ENCODE assay signal across 19 cellular contexts in genomic region chr5:11724947-11725346, GRCh38.
A peak's percentile ranks its signal among the peaks of the same experiment; 100 is the strongest.
DNase-seq lines count a peak whose midpoint lies in the region; ATAC-seq, FAIRE-seq and TF ChIP-seq lines count a peak whose summit lies in the region.
"Had no signal": no experiment of that assay in that cellular context is flagged by ENCODE, and none has a peak within 500 bp of the region (broad histone marks: within the 10 kb centered on the region; RNA-seq: fewer than 3 reads in every experiment).

No MANE protein-coding gene starts in this region.

- no peak overlapping the region for H3K4me3 ChIP-seq in H1 (ENCODE audit: extremely low read depth in 1 of 4, insufficient read depth in 2 of 4, low read depth in 3 of 4, low read length in 4 of 4)
- H3K4me3 ChIP-seq: BLaER1 treated with 17β-estradiol and CSF1 and Interleukin-3, amounts not matched to agents 10 nM and 100 nM; GM12878; HAP-1; Peyer's patch had no signal

- H4K8ac ChIP-seq in H1 (ENCODE audit: extremely low read depth, insufficient read depth, low read length), result no peak overlapping the region

- H4K91ac ChIP-seq in H1 (replicated peaks; ENCODE audit: insufficient read length, low read length), result peak overlapping the region; percentile 27

- H3K23ac ChIP-seq in H1 (ENCODE audit: insufficient read length), result no peak overlapping the region

- DNase-seq in NCI-H2171 treated with DMSO at 0.1 percent for 48 hours (lab: John Stamatoyannopoulos, UW) (peak; percentile 31), NCI-H2171 (lab: John Stamatoyannopoulos, UW) (no peak), NCI-H1417 (lab: John Stamatoyannopoulos, UW) (peak; percentile 63 to 96 (median 85)), H1 (ENCODE audit: low read depth in 1 of 2, low spot score in 2 of 2) (no peak), retina (peak; percentile 30), NCI-H128 (lab: John Stamatoyannopoulos, UW; ENCODE audit: unreplicated experiment) (no peak)
- DNase-seq: IMR-90, Kasumi-1, NCI-H1436 treated with DMSO at 0.1 percent for 48 hours, NCI-H2107, Peyer's patch, Right ventricle myocardium superior had no signal

- no peaks in the 10 kb centered on the region for H3K9me3 ChIP-seq in H1 (ENCODE audit: insufficient read depth in 2 of 2, low read depth in 1 of 2, low read length in 1 of 2)
- H3K9me3 ChIP-seq: Peyer's patch had no signal

- TF ChIP-seq CTCF in H1 (IDR thresholded peaks at IDR 0.05; ENCODE audit: control extremely low read depth in 1 of 3, insufficient read depth in 1 of 3, low read depth in 1 of 3, low read length in 3 of 3), result no peak

- POLR2A ChIA-PET in H1 (lab: Charles Lee; ENCODE audit: partially characterized antibody), result no interaction called here

- H3K27me3 ChIP-seq in H1 (replicated peaks in 1 of 4; ENCODE audit: control insufficient read depth in 3 of 4, extremely low read depth in 1 of 4, insufficient read depth in 3 of 4, low read length in 3 of 4), result no peaks in the 10 kb centered on the region
- H3K27me3 ChIP-seq: BLaER1 treated with 17β-estradiol and CSF1 and Interleukin-3, amounts not matched to agents 10 nM and 100 nM; Peyer's patch had no signal

- no peaks in the 10 kb centered on the region for H3K79me1 ChIP-seq in H1 (ENCODE audit: low read depth, low read length)

- FAIRE-seq in H1 (lab: Jason Lieb, UNC), result no peak
- FAIRE-seq: GM12878, GM18507 had no signal

- H2AK5ac ChIP-seq in H1 (ENCODE audit: low read depth, low read length), result no peak overlapping the region

- no peak overlapping the region for H2BK5ac ChIP-seq in H1 (ENCODE audit: low read depth, low read length)

- H2BK15ac ChIP-seq in H1 (ENCODE audit: low read length), result no peak overlapping the region

- H3K9ac ChIP-seq in H1 (replicated peaks in 1 of 4; ENCODE audit: extremely low read depth in 1 of 4, low read depth in 3 of 4, low read length in 3 of 4), result no peak overlapping the region
- H3K9ac ChIP-seq: BLaER1 treated with 17β-estradiol and CSF1 and Interleukin-3, amounts not matched to agents 10 nM and 100 nM had no signal

- TF ChIP-seq RAD21 in H1 (IDR thresholded peaks at IDR 0.05 in 1 of 2, conservative IDR thresholded peaks at IDR 0.05 in 1 of 2; ENCODE audit: low read depth in 2 of 2, low read length in 2 of 2), result no peak

- no peak overlapping the region for H4K5ac ChIP-seq in H1 (ENCODE audit: insufficient read length, low read depth, low read length)

- H3K23me2 ChIP-seq in H1 (ENCODE audit: low read depth, low read length), result no peaks in the 10 kb centered on the region

- CTCF ChIA-PET in H1 (lab: Charles Lee; ENCODE audit: partially characterized antibody), result no interaction called here

- H2BK120ac ChIP-seq in H1 (replicated peaks; ENCODE audit: low read depth, low read length), result no peak overlapping the region

- no peak overlapping the region for H3K18ac ChIP-seq in H1 (ENCODE audit: extremely low read depth, low read length)

- H2BK20ac ChIP-seq in H1 (ENCODE audit: low read length), result no peak overlapping the region

- no peak for TF ChIP-seq POLR2A in H1 (IDR thresholded peaks at IDR 0.05; ENCODE audit: control extremely low read depth in 1 of 2, low read depth in 2 of 2, low read length in 2 of 2)

- no peak overlapping the region for H3K27ac ChIP-seq in H1 (ENCODE audit: low read depth, low read length)
- H3K27ac ChIP-seq: BLaER1 treated with 17β-estradiol and CSF1 and Interleukin-3, amounts not matched to agents 10 nM and 100 nM; Peyer's patch had no signal

- H3K4me2 ChIP-seq in H1 (ENCODE audit: insufficient read depth in 1 of 2, low read depth in 2 of 2, low read length in 2 of 2), result no peak overlapping the region
- H3K4me2 ChIP-seq: BLaER1 treated with 17β-estradiol and CSF1 and Interleukin-3, amounts not matched to agents 10 nM and 100 nM had no signal

- ATAC-seq in HG02981 (IDR thresholded peaks at IDR 0.05; ENCODE audit: unreplicated experiment) (no peak), GM21367 (IDR thresholded peaks at IDR 0.05; ENCODE audit: unreplicated experiment) (no peak)
- ATAC-seq: GM12878, SK-N-SH treated with all-trans-retinoic acid at 6 μM for 48 hours had no signal

- H3K56ac ChIP-seq in H1 (replicated peaks; ENCODE audit: insufficient read length, low read depth, low read length), result no peak overlapping the region

- H3K4me1 ChIP-seq in H1 (replicated peaks in 1 of 4; ENCODE audit: control insufficient read depth in 3 of 4, insufficient read depth in 4 of 4, low read length in 3 of 4), result no peaks in the 10 kb centered on the region
- H3K4me1 ChIP-seq: BLaER1 treated with 17β-estradiol and CSF1 and Interleukin-3, amounts not matched to agents 10 nM and 100 nM; HAP-1; Peyer's patch had no signal

- no peak for TF ChIP-seq EP300 in H1 (IDR thresholded peaks at IDR 0.05; ENCODE audit: borderline replicate concordance in 1 of 2, low read depth in 2 of 2, low read length in 2 of 2)

- H2BK12ac ChIP-seq in H1 (ENCODE audit: low read depth, low read length), result no peak overlapping the region

- no peak overlapping the region for H3K4ac ChIP-seq in H1 (replicated peaks; ENCODE audit: insufficient read length, low read depth, low read length)

- no peak overlapping the region for H2AFZ ChIP-seq in H1 (ENCODE audit: low read length)

- no peaks in the 10 kb centered on the region for H3K36me3 ChIP-seq in H1 (ENCODE audit: control insufficient read depth in 2 of 4, insufficient read depth in 4 of 4, low read length in 3 of 4)
- H3K36me3 ChIP-seq: BLaER1 treated with 17β-estradiol and CSF1 and Interleukin-3, amounts not matched to agents 10 nM and 100 nM; HAP-1; Peyer's patch had no signal

- no peaks in the 10 kb centered on the region for H4K20me1 ChIP-seq in H1 (replicated peaks in 1 of 2; ENCODE audit: control insufficient read depth in 1 of 2, insufficient read depth in 2 of 2, low read length in 2 of 2)
- H4K20me1 ChIP-seq: BLaER1 treated with 17β-estradiol and CSF1 and Interleukin-3, amounts not matched to agents 10 nM and 100 nM had no signal

- WGBS in H1 (ENCODE audit: extremely low coverage in 1 of 2, insufficient coverage in 1 of 2, insufficient read length in 1 of 2, insufficient replicate concordance in 2 of 2, low coverage in 1 of 2, low lambda C conversion rate in 2 of 2, missing lambda C conversion rate in 1 of 2), 2 experiments, result 98% methylated on average over 3 of the region's 3 CpGs; no CpG with 5 or more reads in 1 of the 2 experiments

- no peaks in the 10 kb centered on the region for H3K79me2 ChIP-seq in H1 (ENCODE audit: control insufficient read depth in 1 of 2, insufficient read depth in 2 of 2, low read length in 2 of 2)

- no peak overlapping the region for H3K14ac ChIP-seq in H1 (ENCODE audit: insufficient read length)

TF ChIP-seq in H1, 55 proteins besides CTCF, POLR2A, EP300 and RAD21:
- no peak for TF ChIP-seq SAP30 (IDR thresholded peaks at IDR 0.05; ENCODE audit: insufficient read depth, insufficient replicate concordance, low read length)
- no peak for TF ChIP-seq JUND (IDR thresholded peaks at IDR 0.05; ENCODE audit: low read length)
- no peak for TF ChIP-seq TAF1 (IDR thresholded peaks at IDR 0.05; ENCODE audit: low read depth, low read length)
- no peak for TF ChIP-seq CBX8 (IDR thresholded peaks at IDR 0.05; ENCODE audit: borderline replicate concordance, low read depth, low read length)
- TF ChIP-seq BRCA1 (IDR thresholded peaks at IDR 0.05; ENCODE audit: low read depth, low read length), result no peak
- no peak for TF ChIP-seq ZNF274 (IDR thresholded peaks at IDR 0.05; ENCODE audit: borderline replicate concordance, extremely low read depth, low read length)
- no peak for TF ChIP-seq EGR1 (IDR thresholded peaks at IDR 0.05; ENCODE audit: borderline replicate concordance, low read depth, low read length)
- TF ChIP-seq SP2 (IDR thresholded peaks at IDR 0.05; ENCODE audit: low read length), result no peak
- TF ChIP-seq CEBPB (IDR thresholded peaks at IDR 0.05; ENCODE audit: low read depth, low read length), result no peak
- TF ChIP-seq, protein P1, sequence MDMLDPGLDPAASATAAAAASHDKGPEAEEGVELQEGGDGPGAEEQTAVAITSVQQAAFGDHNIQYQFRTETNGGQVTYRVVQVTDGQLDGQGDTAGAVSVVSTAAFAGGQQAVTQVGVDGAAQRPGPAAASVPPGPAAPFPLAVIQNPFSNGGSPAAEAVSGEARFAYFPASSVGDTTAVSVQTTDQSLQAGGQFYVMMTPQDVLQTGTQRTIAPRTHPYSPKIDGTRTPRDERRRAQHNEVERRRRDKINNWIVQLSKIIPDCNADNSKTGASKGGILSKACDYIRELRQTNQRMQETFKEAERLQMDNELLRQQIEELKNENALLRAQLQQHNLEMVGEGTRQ (IDR thresholded peaks at IDR 0.05; ENCODE audit: low read length), result no peak
- TF ChIP-seq HDAC6 (IDR thresholded peaks at IDR 0.05; ENCODE audit: low read depth, low read length), result no peak
- no peak for TF ChIP-seq SRF (IDR thresholded peaks at IDR 0.05; ENCODE audit: low read depth, low read length)
- TF ChIP-seq KDM1A (IDR thresholded peaks at IDR 0.05; ENCODE audit: borderline replicate concordance, low read length), result no peak
- no peak for TF ChIP-seq RNF2 (IDR thresholded peaks at IDR 0.05; ENCODE audit: borderline replicate concordance, low read depth, low read length, missing control alignments, poor library complexity, severe bottlenecking)
- no peak for TF ChIP-seq PHF8 (conservative IDR thresholded peaks at IDR 0.05; ENCODE audit: low read depth, low read length)

Comparison
In these comparisons a context has a peak if more than half of its experiments do, and no peak if none do; other contexts are left out.
1. DNase-seq: peak in NCI-H2171 treated with DMSO at 0.1 percent for 48 hours (single experiment), NCI-H1417 (3 of 3) and retina (single experiment); none in NCI-H2171 (single experiment), H1 (0 of 2) and NCI-H128 (single experiment).